8 cellular contexts compared by ENCODE assay signal in genomic region chr6:161393839-161394364, GRCh38.
DNase-seq lines count a peak whose midpoint lies in the region; ATAC-seq, FAIRE-seq and TF ChIP-seq lines count a peak whose summit lies in the region.

No MANE protein-coding gene starts in this region.

- FAIRE-seq in A204.1 (lab: Jason Lieb, UNC) = peak; percentile 94
- peak; percentile 93 for FAIRE-seq in GM12892 (lab: Jason Lieb, UNC)

- peak; percentile 54 for TF ChIP-seq CTCF in astrocyte of the spinal cord (IDR thresholded peaks at IDR 0.05; ENCODE audit: low read depth, low read length)

- TF ChIP-seq POLR2A in GM12892 (IDR thresholded peaks at IDR 0.05; ENCODE audit: low read depth, low read length) = no peak

- in situ Hi-C loops in SK-MEL-5 (cut with HindIII; ENCODE audit: low pct_unique_long_range_greater_than_20kb, low sequenced_read_pairs) = no loop called here
- in situ Hi-C loops in astrocyte of the spinal cord (cut with HindIII; ENCODE audit: low sequenced_read_pairs) = no loop called here

- no peak overlapping the region for H3K4me3 ChIP-seq in astrocyte of the spinal cord (ENCODE audit: low read depth, low read length)

- peak; percentile 99 for ATAC-seq in HG02759 (IDR thresholded peaks at IDR 0.05; ENCODE audit: unreplicated experiment)

- DNase-seq in GM12892 (ENCODE audit: insufficient read length) = no peak
- DNase-seq in NCI-H1048 (lab: John Stamatoyannopoulos, UW) = peak; percentile 75
- peak; percentile 85 for DNase-seq in SK-MEL-5 (ENCODE audit: low read depth, low spot score)
- peak; percentile 91 for DNase-seq in astrocyte of the spinal cord (ENCODE audit: low read depth, low spot score)
- peak; percentile 70 for DNase-seq in iPS-NIHi11 (ENCODE audit: low spot score)
- peak; percentile 16 to 32 for DNase-seq in stimulated activated CD4-positive, alpha-beta T cell treated with anti-CD3 and anti-CD28 coated beads, Interleukin-12 subunit alpha, Interleukin-12 subunit beta, amount 100 ng/mL, for 24 hours (ENCODE audit: low read depth in 2 of 2)
